ENCODE assay signal across 8 cellular contexts in the genomic region with DNA sequence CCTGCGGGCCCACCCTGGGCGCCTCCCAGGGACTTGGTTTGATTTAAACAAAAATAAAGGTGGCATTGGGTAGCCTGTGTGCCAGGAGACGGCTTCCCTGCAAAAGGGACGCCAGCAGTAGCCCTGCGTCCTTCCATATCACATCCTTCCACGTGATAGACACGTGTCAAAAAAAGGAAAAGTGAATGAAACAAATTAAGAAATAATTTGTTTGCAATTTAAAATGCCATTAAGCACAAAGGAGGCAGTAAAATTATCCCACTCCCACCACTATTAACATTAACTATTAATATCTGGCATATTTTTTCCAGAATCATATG. TPM values are rescaled to one million over a fixed set of nuclear protein-coding genes. Genes with fewer than 3 reads are reported as not detected.
DNase-seq lines count a peak whose midpoint lies in the region; ATAC-seq and TF ChIP-seq lines count a peak whose summit lies in the region.

No MANE protein-coding gene starts in this region.

- no peak for ATAC-seq in heart left ventricle
- ATAC-seq in left ventricle myocardium superior = no peak
- ATAC-seq in HG03280 (IDR thresholded peaks at IDR 0.05; ENCODE audit: unreplicated experiment) = no peak

- dilution Hi-C loops in mammary epithelial cell (cut with HindIII; ENCODE audit: low sequenced_read_pairs) = loop anchor here (5.0 kb wide), 2 partner anchors 97 to 182 kb away; no protein-coding TSS in a partner anchor

- H3K4me1 ChIP-seq in heart left ventricle (peaks cover 0 to 51% (median 39%) of the 10 kb centered on the region in 12 donors), mammary epithelial cell (ENCODE audit: insufficient read depth, low read length) (peaks cover 16% of the 10 kb centered on the region), mononuclear cell (ENCODE audit: insufficient read depth, low read length) (peaks cover 20% of the 10 kb centered on the region), uterus (peaks cover 8 to 28% of the 10 kb centered on the region in 2 donors)

- TF ChIP-seq POLR2A in heart left ventricle (IDR thresholded peaks at IDR 0.05) = no peak
- TF ChIP-seq POLR2A in uterus (IDR thresholded peaks at IDR 0.05) = no peak

- H3K36me3 ChIP-seq in heart left ventricle = peaks cover 0 to 12% (median 2%) of the 10 kb centered on the region in 9 donors
- H3K36me3 ChIP-seq in mammary epithelial cell (ENCODE audit: insufficient read depth, low read length) = no peaks in the 10 kb centered on the region
- no peaks in the 10 kb centered on the region for H3K36me3 ChIP-seq in uterus

- no TSS peak for BruUV-seq in mammary epithelial cell (replicated peaks; lab: Mats Ljungman, UMichigan)

- H3K4me2 ChIP-seq in mammary epithelial cell (ENCODE audit: insufficient read depth, low read depth, low read length) = peak overlapping the region; percentile 82

- H3K9me3 ChIP-seq in heart left ventricle = no peaks in the 10 kb centered on the region
- no peaks in the 10 kb centered on the region for H3K9me3 ChIP-seq in mammary epithelial cell (replicated peaks; ENCODE audit: insufficient read depth, low read length)
- no peaks in the 10 kb centered on the region for H3K9me3 ChIP-seq in mononuclear cell (ENCODE audit: low read depth, low read length)
- H3K9me3 ChIP-seq in uterus = no peaks in the 10 kb centered on the region

- 5 to 12% (median 10%) methylated on average over 7 of the region's 7 CpGs for WGBS in heart left ventricle, 4 donors
- 6% methylated on average over 7 of the region's 7 CpGs for WGBS in mammary epithelial cell (ENCODE audit: low coverage, missing lambda C conversion rate)

- intact Hi-C loops in heart left ventricle (cut with DNase I) = loop anchor here in 2 of 10 donors (5.0 kb wide), 1 partner anchor 172 kb away; no protein-coding TSS in a partner anchor
- intact Hi-C loops in left ventricle myocardium superior (cut with micrococcal nuclease) = no loop called here
- intact Hi-C loops in mammary epithelial cell (cut with micrococcal nuclease) = loop anchor here (5.0 kb wide), 1 partner anchor 228 kb away; no protein-coding TSS in a partner anchor
- intact Hi-C loops in uterus (cut with DNase I; ENCODE audit: low total_unique reads) = no loop called here

- H3K27me3 ChIP-seq in heart left ventricle = no peaks in the 10 kb centered on the region
- no peaks in the 10 kb centered on the region for H3K27me3 ChIP-seq in mammary epithelial cell (ENCODE audit: insufficient read depth, low read length)
- no peaks in the 10 kb centered on the region for H3K27me3 ChIP-seq in mononuclear cell (ENCODE audit: insufficient read depth, low read length)
- H3K27me3 ChIP-seq in uterus = no peaks in the 10 kb centered on the region

- DNase-seq in heart left ventricle = no peak
- DNase-seq in left ventricle myocardium superior = no peak
- no peak for DNase-seq in mammary epithelial cell
- DNase-seq in uterus = no peak
- DNase-seq in AG08396 (ENCODE audit: low spot score) = no peak
- no peak for DNase-seq in 8988T

- no peak overlapping the region for H3K9ac ChIP-seq in mammary epithelial cell (ENCODE audit: insufficient read depth, low read length)

- no peaks in the 10 kb centered on the region for H3K79me2 ChIP-seq in mammary epithelial cell (ENCODE audit: insufficient read depth, low read length)

- peak overlapping the region; percentile 82 for H2AFZ ChIP-seq in mammary epithelial cell (ENCODE audit: low read depth, low read length)

- in situ Hi-C loops in mammary epithelial cell (cut with MboI; ENCODE audit: low sequenced_read_pairs in 2 of 2) = loop anchor here in 1 of 2 donors (25.0 kb wide), 1 partner anchor 422 kb away; the partner anchor contains the start of gene KIFBP

- no peaks in the 10 kb centered on the region for H4K20me1 ChIP-seq in mammary epithelial cell (ENCODE audit: insufficient read depth, low read length)

- H3K4me3 ChIP-seq in heart left ventricle (peak overlapping the region in 10 of 12 donors; percentile 29 to 61 (median 50)), mammary epithelial cell (replicated peaks in 1 of 3; ENCODE audit: insufficient read depth in 1 of 3, low read depth in 2 of 3, low read length in 3 of 3) (peak overlapping the region in 1 of 3 experiments; percentile 48), mononuclear cell (ENCODE audit: low read length) (peak overlapping the region; percentile 26), uterus (peak overlapping the region; percentile 38 to 39)

- CTCF ChIA-PET in mammary epithelial cell (lab: Charles Lee; ENCODE audit: low non-redundant PET) = no interaction called here

- TF ChIP-seq CTCF in heart left ventricle (IDR thresholded peaks at IDR 0.05) (no peak), mammary epithelial cell (conservative IDR thresholded peaks at IDR 0.05 in 1 of 2, IDR thresholded peaks at IDR 0.05 in 1 of 2; ENCODE audit: extremely low read depth in 1 of 2, insufficient read depth in 1 of 2, low read depth in 1 of 2, low read length in 2 of 2) (no peak), uterus (IDR thresholded peaks at IDR 0.05) (no peak)

- peak overlapping the region; percentile 47 to 93 (median 86) for H3K27ac ChIP-seq in heart left ventricle
- peak overlapping the region; percentile 51 for H3K27ac ChIP-seq in mammary epithelial cell (ENCODE audit: insufficient read depth, low read depth, low read length)
- H3K27ac ChIP-seq in uterus = peak overlapping the region; percentile 98 to 99

RNA-seq across cellular contexts. Expression of gene TACR2, which starts 7.6 kb away (rescaled TPM):
- total RNA-seq in heart left ventricle (under 1 TPM in 4 of 9 donors, not detected in 5; 0.22 to 0.39 (median 0.29) TPM), left ventricle myocardium superior (not detected), mammary epithelial cell (not detected), mononuclear cell (not detected), uterus (10 to 100 TPM in 2 of 4 donors, 1 to 10 TPM in 1, under 1 TPM in 1; 0.28 to 35.0 (median 13.8) TPM)
- polyA plus RNA-seq in heart left ventricle (under 1 TPM; 0.11 to 0.15 TPM), mammary epithelial cell (0.08 TPM)
- polyA minus RNA-seq in mammary epithelial cell = not detected

RNA-seq across cellular contexts. Expression of gene TSPAN15, which starts 42.1 kb away (rescaled TPM):
- total RNA-seq in heart left ventricle (10 to 100 TPM in 6 of 9 donors, 1 to 10 TPM in 3; 4.5 to 20.2 (median 11.1) TPM), left ventricle myocardium superior (8.3 TPM), mammary epithelial cell (1 to 10 TPM in 1 of 2 donors, under 1 TPM in 1; 0.64 to 1.5 TPM), mononuclear cell (1.6 TPM), uterus (10 to 100 TPM; 17.2 to 58.1 (median 24.4) TPM)
- polyA plus RNA-seq in heart left ventricle (10 to 100 TPM; 10.5 to 12.5 TPM), mammary epithelial cell (1.8 TPM)
- polyA minus RNA-seq in mammary epithelial cell = not detected
